26 cellular contexts compared by ENCODE assay signal in the genomic region with DNA sequence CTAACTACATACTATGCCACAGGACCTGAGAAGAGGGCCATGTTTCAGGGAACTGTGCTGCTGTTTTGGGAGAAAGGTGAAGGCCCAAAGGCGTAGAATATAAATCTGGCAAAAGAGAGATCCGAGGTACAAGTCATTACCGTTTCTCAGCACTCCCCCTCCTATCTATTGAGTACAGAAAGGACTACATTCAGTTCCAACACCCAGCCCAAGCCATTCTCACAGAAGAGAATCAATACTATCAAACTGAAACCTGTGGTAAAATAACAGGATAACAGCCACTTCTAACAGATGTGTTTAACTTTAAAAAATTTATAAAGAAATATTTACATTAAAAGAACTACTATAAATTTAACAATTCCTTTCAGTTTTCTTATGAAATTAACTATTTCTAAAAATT. TPM values are rescaled to one million over a fixed set of nuclear protein-coding genes. Genes with fewer than 3 reads are reported as not detected.
DNase-seq lines count a peak whose midpoint lies in the region; ATAC-seq, FAIRE-seq and TF ChIP-seq lines count a peak whose summit lies in the region.
"Had no signal": no experiment of that assay in that cellular context is flagged by ENCODE, and none has a peak within 500 bp of the region (broad histone marks: within the 10 kb centered on the region; RNA-seq: fewer than 3 reads in every experiment).

No MANE protein-coding gene starts in this region.

- H4K8ac ChIP-seq in H9 (replicated peaks; ENCODE audit: insufficient read length, low read depth, low read length): no peak overlapping the region

- peaks cover 0 to 6% (median 0%) of the 10 kb centered on the region in 5 donors for H3K9me3 Mint-ChIP-seq in CD8-positive, alpha-beta memory T cell
- peaks cover 0 to 3% of the 10 kb centered on the region in 2 experiments; a peak in 2 of 5 replicates for H3K9me3 Mint-ChIP-seq in H9
- no peaks in the 10 kb centered on the region for H3K9me3 Mint-ChIP-seq in neural crest cell
- H3K9me3 Mint-ChIP-seq: immature natural killer cell; natural killer cell treated with Interleukin-12 subunit alpha and Interleukin-12 subunit beta and Interleukin-15 and Interleukin-18, amount 100 ng/mL, for 72 hours had no signal

- no peak for TF ChIP-seq EP300 in GM12878 (IDR thresholded peaks at IDR 0.05; ENCODE audit: borderline replicate concordance in 1 of 2, control insufficient read depth in 1 of 2, low read depth in 2 of 2, low read length in 2 of 2)

- POLR2A ChIA-PET in CD8-positive, alpha-beta memory T cell (lab: Charles Lee): no interaction called here
- POLR2A ChIA-PET in GM12878 (lab: Charles Lee): no interaction called here

- H4K20me1 ChIP-seq in H9 (ENCODE audit: control insufficient read depth, insufficient read depth, insufficient read length) (no peaks in the 10 kb centered on the region), GM12878 (ENCODE audit: control insufficient read depth, insufficient read depth) (no peaks in the 10 kb centered on the region), hepatocyte (ENCODE audit: insufficient read depth, poor library complexity, severe bottlenecking) (peaks cover 63% of the 10 kb centered on the region)

- TF ChIP-seq RAD21 in GM12878 (IDR thresholded peaks at IDR 0.05; ENCODE audit: insufficient read depth, low read depth, low read length): no peak

- H4K91ac ChIP-seq in H9 (ENCODE audit: insufficient read length, low read depth, low read length): no peak overlapping the region

- intact Hi-C loops in GM12878 (cut with micrococcal nuclease; ENCODE audit: unreplicated experiment): no loop called here

- H2AFZ ChIP-seq in H9 (ENCODE audit: low read length) (no peak overlapping the region), GM12878 (ENCODE audit: control insufficient read depth, low read depth, low read length) (no peak overlapping the region), hepatocyte (no peak overlapping the region)

- peaks cover 4% of the 10 kb centered on the region for H3K36me3 ChIP-seq in CD8-positive, alpha-beta memory T cell (ENCODE audit: insufficient read depth, low read length)
- H3K36me3 ChIP-seq in GM12878 (ENCODE audit: control insufficient read depth in 2 of 2, insufficient read depth in 2 of 2, low read length in 1 of 2) (peaks cover 2 to 17% of the 10 kb centered on the region in 2 experiments), hepatocyte (replicated peaks; ENCODE audit: insufficient read depth, low read depth) (no peaks in the 10 kb centered on the region)
- H3K36me3 ChIP-seq: pancreas, right lobe of liver, thyroid gland had no signal

- no peaks in the 10 kb centered on the region for H3K27me3 ChIP-seq in CD8-positive, alpha-beta memory T cell (ENCODE audit: insufficient read depth, low read length, poor library complexity, severe bottlenecking)
- H3K27me3 ChIP-seq in H9 (ENCODE audit: insufficient read depth, low read length) (no peaks in the 10 kb centered on the region), GM12878 (replicated peaks in 1 of 2; ENCODE audit: control insufficient read depth in 2 of 2, insufficient read depth in 2 of 2, low read length in 1 of 2) (no peaks in the 10 kb centered on the region), hepatocyte (no peaks in the 10 kb centered on the region)
- H3K27me3 ChIP-seq: esophagus muscularis mucosa, left lung, pancreas, right lobe of liver, thyroid gland had no signal

- H3K4me3 Mint-ChIP-seq in CD8-positive, alpha-beta memory T cell: peak overlapping the region in 4 of 7 donors; percentile 3 to 51 (median 25)
- H3K4me3 Mint-ChIP-seq in H9 (peak overlapping the region in 1 of 2 experiments; percentile 48; a peak in 1 of 5 replicates), neural crest cell (peak overlapping the region; percentile 2)
- H3K4me3 Mint-ChIP-seq: immature natural killer cell; natural killer cell treated with Interleukin-12 subunit alpha and Interleukin-12 subunit beta and Interleukin-15 and Interleukin-18, amount 100 ng/mL, for 72 hours had no signal

- H2BK120ac ChIP-seq in H9 (ENCODE audit: low read depth, low read length, poor library complexity, severe bottlenecking): no peak overlapping the region

- H3K27me3 Mint-ChIP-seq in CD8-positive, alpha-beta memory T cell: no peaks in the 10 kb centered on the region
- H3K27me3 Mint-ChIP-seq in H9 (ENCODE audit: low read depth) (no peaks in the 10 kb centered on the region), neural crest cell (ENCODE audit: low read depth) (no peaks in the 10 kb centered on the region)
- H3K27me3 Mint-ChIP-seq: natural killer cell treated with Interleukin-12 subunit alpha and Interleukin-12 subunit beta and Interleukin-15 and Interleukin-18, amount 100 ng/mL, for 72 hours had no signal

- RAD21 ChIA-PET in GM12878 (lab: Charles Lee; ENCODE audit: unreplicated experiment): no interaction called here

- WGBS in H9 (ENCODE audit: extremely low coverage, insufficient read length, low lambda C conversion rate): no CpG with 5 or more reads among the region's 3 CpGs
- WGBS in GM12878 (ENCODE audit: insufficient coverage, insufficient replicate concordance, low lambda C conversion rate, missing lambda C conversion rate): 88% methylated on average over 2 of the region's 3 CpGs
- WGBS in hepatocyte (ENCODE audit: low lambda C conversion rate, missing lambda C conversion rate): 79% methylated on average over 3 of the region's 3 CpGs

- H3K9me2 ChIP-seq in hepatocyte (replicated peaks; ENCODE audit: insufficient read depth): no peaks in the 10 kb centered on the region

- H3K23ac ChIP-seq in H9 (ENCODE audit: insufficient read length, low read depth, low read length): no peak overlapping the region

- H3K79me1 ChIP-seq in H9 (ENCODE audit: insufficient read depth, low read depth, low read length, poor library complexity, severe bottlenecking): peaks cover 3% of the 10 kb centered on the region

- peaks cover 33% of the 10 kb centered on the region for H3K4me1 ChIP-seq in CD8-positive, alpha-beta memory T cell (ENCODE audit: insufficient read depth, low read length)
- H3K4me1 ChIP-seq in H9 (ENCODE audit: insufficient read depth, low read length): peaks cover 3% of the 10 kb centered on the region; the same call in 1 of the 2 replicates
- no peaks in the 10 kb centered on the region for H3K4me1 ChIP-seq in GM12878 (ENCODE audit: control insufficient read depth, insufficient read depth, low read length)
- H3K4me1 ChIP-seq in hepatocyte (ENCODE audit: insufficient read depth): no peaks in the 10 kb centered on the region

- H3K18ac ChIP-seq in H9 (ENCODE audit: insufficient read length, low read depth, low read length): no peak overlapping the region

- CTCF ChIA-PET in CD8-positive, alpha-beta memory T cell (lab: Charles Lee): no interaction called here
- CTCF ChIA-PET in GM12878 (lab: Yijun Ruan, JAX): interaction anchor here (0.6 kb wide), 1 partner anchor 329 kb away, joined by 3 read pairs; no protein-coding TSS in a partner anchor

- H3K27ac ChIP-seq in CD8-positive, alpha-beta memory T cell (ENCODE audit: low read depth, low read length): no peak overlapping the region
- no peak overlapping the region for H3K27ac ChIP-seq in H9 (ENCODE audit: insufficient read length, low read depth, low read length)
- H3K27ac ChIP-seq in GM12878 (ENCODE audit: control insufficient read depth, insufficient read depth): no peak overlapping the region
- H3K27ac ChIP-seq in hepatocyte: no peak overlapping the region
- H3K27ac ChIP-seq: left lung, pancreas, right lobe of liver, thyroid gland, VCaP had no signal

- H3K9me3 ChIP-seq in CD8-positive, alpha-beta memory T cell (ENCODE audit: low read length): no peaks in the 10 kb centered on the region
- H3K9me3 ChIP-seq in H9 (ENCODE audit: control insufficient read depth, low read depth, low read length): no peaks in the 10 kb centered on the region
- peaks cover 14% of the 10 kb centered on the region for H3K9me3 ChIP-seq in GM12878 (replicated peaks; ENCODE audit: control insufficient read depth, insufficient read depth, low read length)
- H3K9me3 ChIP-seq in hepatocyte (ENCODE audit: low read depth): no peaks in the 10 kb centered on the region
- H3K9me3 ChIP-seq: esophagus muscularis mucosa, left lung, pancreas, right lobe of liver, thyroid gland had no signal

- no peak overlapping the region for H3K4me2 ChIP-seq in H9 (ENCODE audit: insufficient read depth, insufficient read length, low read length)
- H3K4me2 ChIP-seq in GM12878 (ENCODE audit: control insufficient read depth, insufficient read depth): peak overlapping the region; percentile 57; the same call in 1 of the 2 replicates
- H3K4me2 ChIP-seq in hepatocyte: no peak overlapping the region

- H3K56ac ChIP-seq in H9 (ENCODE audit: insufficient read length, low read depth, low read length): no peak overlapping the region

- no peak overlapping the region for H2BK15ac ChIP-seq in H9 (ENCODE audit: low read depth, low read length)

- H3T11ph ChIP-seq in H9 (ENCODE audit: low read length): no peak overlapping the region

- no peak overlapping the region for H2BK20ac ChIP-seq in H9 (ENCODE audit: low read depth, low read length, poor library complexity, severe bottlenecking)

- ATAC-seq in GM12878: peak; percentile 54
- ATAC-seq: left lung; natural killer cell treated with Interleukin-12 subunit alpha and Interleukin-12 subunit beta and Interleukin-15 and Interleukin-18, amount 100 ng/mL, for 72 hours; stimulated activated naive CD8-positive, alpha-beta T cell treated with anti-CD3 and anti-CD28 coated beads, Interleukin-15, Interleukin-2, amounts not matched to agents 100 U/mL and 50 U/mL, for 24 hours had no signal

- H3K4me3 ChIP-seq in CD8-positive, alpha-beta memory T cell (ENCODE audit: low read length): no peak overlapping the region
- no peak overlapping the region for H3K4me3 ChIP-seq in GM12878
- H3K4me3 ChIP-seq in hepatocyte: no peak overlapping the region
- H3K4me3 ChIP-seq: esophagus muscularis mucosa, left lung, pancreas, right lobe of liver, thyroid gland had no signal

- in situ Hi-C loops in GM12878 (cut with MboI): no loop called here

- H2AK5ac ChIP-seq in H9 (ENCODE audit: insufficient read length, low read length): no peak overlapping the region

- H3K27ac Mint-ChIP-seq in CD8-positive, alpha-beta memory T cell: peak overlapping the region in 3 of 8 donors; percentile 4 to 47 (median 17)
- H3K27ac Mint-ChIP-seq in H9: peak overlapping the region; percentile 50 to 66 (median 58); a peak in 4 of 7 replicates
- H3K27ac Mint-ChIP-seq in neural crest cell (ENCODE audit: unreplicated experiment): no peak overlapping the region

- H2BK5ac ChIP-seq in H9 (ENCODE audit: insufficient read length, low read length): no peak overlapping the region

- no peak overlapping the region for H2BK12ac ChIP-seq in H9 (ENCODE audit: insufficient read length, low read depth, low read length)

- SMC1A ChIA-PET in GM12878 (lab: Charles Lee; ENCODE audit: uncharacterized antibody, unreplicated experiment): no interaction called here

- no peak overlapping the region for H3K4ac ChIP-seq in H9 (ENCODE audit: low read depth, low read length)

- H3K9ac ChIP-seq in H9 (ENCODE audit: extremely low read depth, insufficient read length, low read length) (no peak overlapping the region), GM12878 (ENCODE audit: control insufficient read depth, insufficient read depth, low read length) (no peak overlapping the region)

- no peak overlapping the region for H4K5ac ChIP-seq in H9 (ENCODE audit: insufficient read length, low read depth, low read length)

- peaks cover 6 to 31% (median 9%) of the 10 kb centered on the region in 3 donors for H3K36me3 Mint-ChIP-seq in CD8-positive, alpha-beta memory T cell
- H3K36me3 Mint-ChIP-seq in H9 (ENCODE audit: insufficient read depth in 1 of 3, low read depth in 3 of 3): peaks cover 20 to 24% (median 24%) of the 10 kb centered on the region in 3 experiments
- H3K36me3 Mint-ChIP-seq in neural crest cell (ENCODE audit: low read depth): peaks cover 26% of the 10 kb centered on the region

- FAIRE-seq in GM12878 (lab: Jason Lieb, UNC): no peak
- FAIRE-seq: frontal cortex, pancreas had no signal

- H3K4me1 Mint-ChIP-seq in CD8-positive, alpha-beta memory T cell: peaks cover 49 to 76% (median 71%) of the 10 kb centered on the region in 3 donors
- H3K4me1 Mint-ChIP-seq in H9: peaks cover 27 to 31% of the 10 kb centered on the region in 2 experiments
- peaks cover 28% of the 10 kb centered on the region for H3K4me1 Mint-ChIP-seq in neural crest cell

- no peaks in the 10 kb centered on the region for H3K23me2 ChIP-seq in H9 (ENCODE audit: insufficient read length, low read depth, low read length, poor library complexity, severe bottlenecking)

- TF ChIP-seq CTCF in H9 (conservative IDR thresholded peaks at IDR 0.05) (no peak), GM12878 (IDR thresholded peaks at IDR 0.05 in 2 of 3, conservative IDR thresholded peaks at IDR 0.05 in 1 of 3; ENCODE audit: control insufficient read depth in 2 of 3, extremely low read depth in 1 of 3, insufficient read depth in 1 of 3, low read depth in 3 of 3, low read length in 3 of 3) (no peak), neural crest cell (conservative IDR thresholded peaks at IDR 0.05) (no peak), hepatocyte (IDR thresholded peaks at IDR 0.05; ENCODE audit: poor library complexity) (no peak)

- no TSS peak for BruUV-seq in GM12878 (replicated peaks; lab: Mats Ljungman, UMichigan)

- TF ChIP-seq POLR2A in GM12878 (IDR thresholded peaks at IDR 0.05; ENCODE audit: low read depth, low read length): no peak

- H3K79me2 ChIP-seq in H9 (ENCODE audit: insufficient read depth, low read length) (peaks cover 48% of the 10 kb centered on the region), GM12878 (ENCODE audit: control insufficient read depth, insufficient read depth, low read length) (peaks cover 85% of the 10 kb centered on the region), hepatocyte (peaks cover 100% of the 10 kb centered on the region)

- no peak overlapping the region for H3K14ac ChIP-seq in H9 (ENCODE audit: insufficient read depth, low read length)

- no peak for DNase-seq in CD8-positive, alpha-beta memory T cell
- DNase-seq in H9: no peak
- DNase-seq in GM12878 (ENCODE audit: low read depth, low spot score): no peak
- DNase-seq in neural crest cell (ENCODE audit: low read depth, low spot score): no peak
- DNase-seq in NK-92 (lab: John Stamatoyannopoulos, UW; ENCODE audit: unreplicated experiment): no peak
- DNase-seq in hepatocyte (ENCODE audit: low spot score): no peak
- no peak for DNase-seq in NCI-H187 (lab: John Stamatoyannopoulos, UW)
- DNase-seq: cerebellar nuclear complex; DMS153; effector CD8-positive, alpha-beta T cell; GDM1; GOT3; hippocampal formation; immature natural killer cell; KG1; left lung; NCI-H2171; NCI-H524; pancreas; right lobe of liver; stimulated activated naive CD8-positive, alpha-beta T cell treated with anti-CD3 and anti-CD28 coated beads, Interleukin-15, Interleukin-2, amounts not matched to agents 100 U/mL and 50 U/mL, for 24 hours; thyroid gland had no signal

RNA-seq across cellular contexts. Expression of gene AHCTF1, which starts 7.8 kb away (rescaled TPM):
- total RNA-seq in CD8-positive, alpha-beta memory T cell: 10 to 100 TPM; 49.6 to 53.0 TPM
- 23.7 TPM for polyA plus RNA-seq in CD8-positive, alpha-beta memory T cell
- total RNA-seq in H9 (2021): 41.9 and 44.3 TPM in 2 replicates
- 89.4 and 97.5 TPM in 2 replicates for total RNA-seq in GM12878 (2013; cell fraction: nucleolus; rRNA removed)
- total RNA-seq in GM12878 (2014; rRNA removed): 25.5 and 25.6 TPM in 2 replicates
- total RNA-seq in GM12878 (2014; rRNA removed; fragmentation: Illumina TruSeq; extraction: Trizol): 45.5 and 51.1 TPM in 2 replicates
- total RNA-seq in GM12878 (2021): 27.1 and 29.3 TPM in 2 replicates
- polyA plus RNA-seq in GM12878 (2011; ENCODE audit: low read depth): 8.5 TPM
- 19.4 and 27.7 TPM in 2 replicates for polyA plus RNA-seq in GM12878 (2011; rRNA removed)
- 8.1 and 8.8 TPM in 2 replicates for polyA plus RNA-seq in GM12878 (2011; cell fraction: cytosol; rRNA removed)
- 21.9 and 23.1 TPM in 2 replicates for polyA plus RNA-seq in GM12878 (2011; cell fraction: nucleus; rRNA removed)
- 12.9 and 15.6 TPM in 2 replicates for polyA plus RNA-seq in GM12878 (2012)
- polyA plus RNA-seq in GM12878 (2014; fragmentation: Illumina TruSeq; extraction: Trizol): 44.3 and 56.5 TPM in 2 replicates
- 1 to 10 TPM; 3.4 to 5.3 TPM for polyA plus RNA-seq in GM12878 (2014; fragmentation: Nextera tagmentation; extraction: Ambion mirVana)
- 15.4 and 17.2 TPM in 2 replicates for polyA plus RNA-seq in GM12878 (2014; rRNA removed)
- 10 to 100 TPM; 15.5 to 16.1 TPM for polyA plus RNA-seq in GM12878 (2016; fragmentation: Nextera tagmentation; extraction: Ambion mirVana)
- 31.7 and 43.8 TPM in 2 replicates for polyA minus RNA-seq in GM12878 (2011; rRNA and poly(A)+ RNA removed)
- polyA minus RNA-seq in GM12878 (2011; cell fraction: cytosol; rRNA and poly(A)+ RNA removed): 18.3 and 19.2 TPM in 2 replicates
- polyA minus RNA-seq in GM12878 (2011; cell fraction: nucleus; rRNA and poly(A)+ RNA removed): 30.6 and 47.7 TPM in 2 replicates
- 40.4 and 47.3 TPM in 2 replicates for total RNA-seq in neural crest cell
- 36.3 and 36.4 TPM in 2 replicates for total RNA-seq in hepatocyte
- 9.7 and 10.8 TPM in 2 replicates for polyA plus RNA-seq in hepatocyte
